ENCODE assay signal across 8 cellular contexts in genomic region chr17:47889734-47890529, GRCh38. TPM values are rescaled to one million over a fixed set of nuclear protein-coding genes. Genes with fewer than 3 reads are reported as not detected.
DNase-seq lines count a peak whose midpoint lies in the region; ATAC-seq, FAIRE-seq and TF ChIP-seq lines count a peak whose summit lies in the region.

No MANE protein-coding gene starts in this region.

- H3K27me3 Mint-ChIP-seq in activated CD4-positive, alpha-beta memory T cell treated with anti-CD3 and anti-CD28 coated beads for 36 hours = no peaks in the 10 kb centered on the region

- no peak overlapping the region for H3K27ac Mint-ChIP-seq in activated CD4-positive, alpha-beta memory T cell treated with anti-CD3 and anti-CD28 coated beads for 36 hours

- TF ChIP-seq CTCF in D721Med (IDR thresholded peaks at IDR 0.05; ENCODE audit: insufficient read depth, missing control alignments) (peak; percentile 99), dorsolateral prefrontal cortex (IDR thresholded peaks at IDR 0.05 in 54 of 56, conservative IDR thresholded peaks at IDR 0.05 in 2 of 56; ENCODE audit: low read depth in 1 of 56, partially characterized antibody in 56 of 56) (peak; percentile 86 to 99 (median 97))

- no peak overlapping the region for H3K27ac ChIP-seq in dorsolateral prefrontal cortex

- CTCF ChIA-PET in activated CD4-positive, alpha-beta memory T cell treated with anti-CD3 and anti-CD28 coated beads for 36 hours (lab: Charles Lee) = interaction anchor here (0.5 to 15.7 kb wide), 31 partner anchors 8 to 649 kb away, joined by 3 to 672 read pairs (median 4); partner anchors contain the start of genes CDK5RAP3, LRRC46, MRPL10 and OSBPL7

- DNase-seq in D721Med (ENCODE audit: insufficient read length, low spot score) (peak; percentile 53), HPDE6-E6E7 (ENCODE audit: extremely low spot score) (peak; percentile 67), NCI-H82 treated with DMSO at 0.1 percent for 48 hours (lab: John Stamatoyannopoulos, UW; ENCODE audit: unreplicated experiment) (peak; percentile 37), dorsolateral prefrontal cortex (peak; percentile 84 to 92 (median 88)), lung microvascular endothelial cell (ENCODE audit: low read depth in 2 of 2) (peak; percentile 83 to 89)
- peak; percentile 94 for DNase-seq in activated CD4-positive, alpha-beta memory T cell treated with anti-CD3 and anti-CD28 coated beads for 36 hours
- DNase-seq in stimulated activated CD8-positive, alpha-beta memory T cell treated with anti-CD3 and anti-CD28 coated beads, Interleukin-12 subunit alpha, Interleukin-12 subunit beta, amount 100 ng/mL, for 24 hours (ENCODE audit: extremely low read depth) = peak; percentile 79

- H3K4me3 Mint-ChIP-seq in activated CD4-positive, alpha-beta memory T cell treated with anti-CD3 and anti-CD28 coated beads for 36 hours = no peak overlapping the region

- H3K9me3 Mint-ChIP-seq in activated CD4-positive, alpha-beta memory T cell treated with anti-CD3 and anti-CD28 coated beads for 36 hours = no peaks in the 10 kb centered on the region

- POLR2A ChIA-PET in activated CD4-positive, alpha-beta memory T cell treated with anti-CD3 and anti-CD28 coated beads for 36 hours (lab: Charles Lee) = interaction anchor here (1.0 kb wide), 1 partner anchor 49 kb away, joined by 3 read pairs; the partner anchor contains the start of gene SCRN2

- FAIRE-seq in D721Med (lab: Jason Lieb, UNC) = no peak

- no peaks in the 10 kb centered on the region for H3K27me3 ChIP-seq in dorsolateral prefrontal cortex

- H3K4me3 ChIP-seq in dorsolateral prefrontal cortex = no peak overlapping the region

- ATAC-seq in HG03565 (IDR thresholded peaks at IDR 0.05; ENCODE audit: unreplicated experiment) = no peak

- no peaks in the 10 kb centered on the region for H3K36me3 Mint-ChIP-seq in activated CD4-positive, alpha-beta memory T cell treated with anti-CD3 and anti-CD28 coated beads for 36 hours

- intact Hi-C loops in activated CD4-positive, alpha-beta memory T cell treated with anti-CD3 and anti-CD28 coated beads for 36 hours (cut with micrococcal nuclease) = loop anchor here (1.0 kb wide), 1 partner anchor 49 kb away; the partner anchor contains the start of gene SCRN2
- intact Hi-C loops in dorsolateral prefrontal cortex (cut with DNase I) = loop anchor here (1.0 to 10.0 kb wide), 5 partner anchors 44 to 245 kb away; partner anchors contain the start of genes SCRN2 (in 2 of the 2) and KPNB1 (in 1 of the 2)

- H3K4me1 Mint-ChIP-seq in activated CD4-positive, alpha-beta memory T cell treated with anti-CD3 and anti-CD28 coated beads for 36 hours (ENCODE audit: low read depth) = peaks cover 17% of the 10 kb centered on the region

RNA-seq across cellular contexts. Expression of gene SP2, which starts 6.1 kb away (rescaled TPM):
- total RNA-seq in activated CD4-positive, alpha-beta memory T cell treated with anti-CD3 and anti-CD28 coated beads for 36 hours = 10 to 100 TPM; 15.1 to 17.2 TPM
- total RNA-seq in dorsolateral prefrontal cortex (10 to 100 TPM; 11.5 to 27.4 (median 17.6) TPM), lung microvascular endothelial cell (0.87 and 1.8 TPM in 2 replicates)

RNA-seq across cellular contexts. Expression of gene SP6, which starts 39.0 kb away (rescaled TPM):
- under 1 TPM; 0.10 to 0.12 TPM for total RNA-seq in activated CD4-positive, alpha-beta memory T cell treated with anti-CD3 and anti-CD28 coated beads for 36 hours
- total RNA-seq in dorsolateral prefrontal cortex (under 1 TPM in 85 of 120 experiments, not detected in 35; 0.10 to 0.62 (median 0.24) TPM), lung microvascular endothelial cell (0.65 and 3.0 TPM in 2 replicates)

RNA-seq across cellular contexts. Expression of gene SCRN2, which starts 48.9 kb away (rescaled TPM):
- total RNA-seq in activated CD4-positive, alpha-beta memory T cell treated with anti-CD3 and anti-CD28 coated beads for 36 hours = 10 to 100 TPM; 20.6 to 21.0 TPM
- 10 to 100 TPM; 18.1 to 42.2 (median 27.6) TPM for total RNA-seq in dorsolateral prefrontal cortex
- 23.2 and 27.7 TPM in 2 replicates for total RNA-seq in lung microvascular endothelial cell

RNA-seq across cellular contexts. Expression of gene PNPO, which starts 51.4 kb away (rescaled TPM):
- total RNA-seq in activated CD4-positive, alpha-beta memory T cell treated with anti-CD3 and anti-CD28 coated beads for 36 hours = 10 to 100 TPM; 32.5 to 34.4 TPM
- total RNA-seq in dorsolateral prefrontal cortex = 10 to 100 TPM; 30.2 to 62.6 (median 43.4) TPM
- total RNA-seq in lung microvascular endothelial cell = 15.7 and 24.4 TPM in 2 replicates

RNA-seq across cellular contexts. Expression of gene LRRC46, which starts 58.5 kb away (rescaled TPM):
- under 1 TPM; 0.29 to 0.59 TPM for total RNA-seq in activated CD4-positive, alpha-beta memory T cell treated with anti-CD3 and anti-CD28 coated beads for 36 hours
- 1 to 10 TPM in 20 of 120 experiments, under 1 TPM in 56, not detected in 44; 0.26 to 1.8 (median 0.75) TPM for total RNA-seq in dorsolateral prefrontal cortex
- not detected in 2 replicates for total RNA-seq in lung microvascular endothelial cell

Comparison
In these comparisons a context has a peak if more than half of its experiments do, and no peak if none do; other contexts are left out.
1. DNase-seq: peak in every context shown above with its lines; median percentile 94 in activated CD4-positive, alpha-beta memory T cell treated with anti-CD3 and anti-CD28 coated beads for 36 hours; 88 in dorsolateral prefrontal cortex; 86 in lung microvascular endothelial cell; 79 in stimulated activated CD8-positive, alpha-beta memory T cell treated with anti-CD3 and anti-CD28 coated beads, Interleukin-12 subunit alpha, Interleukin-12 subunit beta, amount 100 ng/mL, for 24 hours; 67 in HPDE6-E6E7; 53 in D721Med; 37 in NCI-H82 treated with DMSO at 0.1 percent for 48 hours.